In the genomic region with DNA sequence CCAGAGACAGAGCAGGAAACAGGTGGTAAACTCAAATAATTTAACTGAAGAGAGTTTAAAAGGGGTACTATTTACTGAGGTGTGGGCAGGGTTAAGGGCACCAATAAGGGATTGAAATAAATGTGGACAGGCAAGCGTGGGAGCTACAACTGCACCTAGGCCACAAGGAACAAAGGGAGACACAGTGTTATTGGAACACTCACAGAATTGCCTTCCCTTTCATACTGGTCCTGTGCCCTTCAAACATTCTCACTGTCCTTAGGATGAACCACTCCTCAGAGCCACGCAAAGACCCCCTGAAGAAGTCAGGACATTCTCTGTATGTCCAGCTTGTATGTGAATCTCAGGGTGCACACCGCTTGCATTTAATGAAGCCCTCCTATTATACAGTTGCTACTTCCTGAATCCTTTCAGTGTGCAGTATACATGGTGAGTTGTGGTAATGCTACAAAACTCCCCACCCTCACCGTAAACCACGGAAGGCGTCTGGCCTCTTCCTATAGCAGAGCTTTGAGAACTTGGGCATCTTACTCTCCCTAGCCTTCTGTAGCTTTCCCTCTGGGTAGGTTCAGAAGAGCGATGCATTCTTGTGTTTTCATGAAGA, we compare ENCODE assay signal across 8 cellular contexts. TPM values are rescaled to one million over a fixed set of nuclear protein-coding genes. Genes with fewer than 3 reads are reported as not detected.
DNase-seq lines count a peak whose midpoint lies in the region; ATAC-seq, FAIRE-seq and TF ChIP-seq lines count a peak whose summit lies in the region.
"Had no signal": no experiment of that assay in that cellular context is flagged by ENCODE, and none has a peak within 500 bp of the region (broad histone marks: within the 10 kb centered on the region; RNA-seq: fewer than 3 reads in every experiment).

No MANE protein-coding gene starts in this region.

- H3K36me3 Mint-ChIP-seq in activated CD4-positive, alpha-beta memory T cell treated with anti-CD3 and anti-CD28 coated beads, Interleukin-2, amount 10 ng/mL, durations not matched to agents 7 days and 5 days (ENCODE audit: low read depth) = peaks cover 10% of the 10 kb centered on the region

- TF ChIP-seq POLR2A in H54 (IDR thresholded peaks at IDR 0.05; ENCODE audit: low read depth, low read length) = no peak

- POLR2A ChIA-PET in activated CD4-positive, alpha-beta memory T cell treated with anti-CD3 and anti-CD28 coated beads, Interleukin-2, amount 10 ng/mL, durations not matched to agents 7 days and 5 days (lab: Charles Lee) = interaction anchor here (0.7 to 7.2 kb wide), 10 partner anchors 9 to 54 kb away, joined by 3 to 215 read pairs (median 7); partner anchors contain the start of genes CNOT6L and MRPL1

- peak overlapping the region; percentile 73 for H3K4me3 Mint-ChIP-seq in activated CD4-positive, alpha-beta memory T cell treated with anti-CD3 and anti-CD28 coated beads, Interleukin-2, amount 10 ng/mL, durations not matched to agents 7 days and 5 days

- H3K4me1 Mint-ChIP-seq in activated CD4-positive, alpha-beta memory T cell treated with anti-CD3 and anti-CD28 coated beads, Interleukin-2, amount 10 ng/mL, durations not matched to agents 7 days and 5 days = peaks cover 59% of the 10 kb centered on the region

- peak overlapping the region; percentile 100 for H3K27ac Mint-ChIP-seq in activated CD4-positive, alpha-beta memory T cell treated with anti-CD3 and anti-CD28 coated beads, Interleukin-2, amount 10 ng/mL, durations not matched to agents 7 days and 5 days

- H3K4me1 ChIP-seq in mononuclear cell (ENCODE audit: insufficient read depth, low read length) = peaks cover 53% of the 10 kb centered on the region
- H3K4me1 ChIP-seq: SJSA1 had no signal

- DNase-seq in activated CD4-positive, alpha-beta memory T cell treated with anti-CD3 and anti-CD28 coated beads, Interleukin-2, amount 10 ng/mL, durations not matched to agents 7 days and 5 days = peak; percentile 81
- DNase-seq in NCI-H524 (lab: John Stamatoyannopoulos, UW) (no peak), H54 (ENCODE audit: insufficient read length, low spot score) (no peak), NCI-H524 treated with DMSO at 0.1 percent for 48 hours (lab: John Stamatoyannopoulos, UW) (no peak)

- H3K27me3 Mint-ChIP-seq in activated CD4-positive, alpha-beta memory T cell treated with anti-CD3 and anti-CD28 coated beads, Interleukin-2, amount 10 ng/mL, durations not matched to agents 7 days and 5 days = no peaks in the 10 kb centered on the region

- peak overlapping the region; percentile 2 for H3K4me3 ChIP-seq in mononuclear cell (ENCODE audit: low read length)
- H3K4me3 ChIP-seq: SJSA1 had no signal

- CTCF ChIA-PET in activated CD4-positive, alpha-beta memory T cell treated with anti-CD3 and anti-CD28 coated beads, Interleukin-2, amount 10 ng/mL, durations not matched to agents 7 days and 5 days (lab: Charles Lee) = interaction anchor here (1.1 to 3.8 kb wide), 5 partner anchors 9 to 35 kb away, joined by 3 to 41 read pairs (median 12); partner anchors contain the start of genes CNOT6L and MRPL1

- no peaks in the 10 kb centered on the region for H3K27me3 ChIP-seq in mononuclear cell (ENCODE audit: insufficient read depth, low read length)
- H3K27me3 ChIP-seq: SJSA1 had no signal

- H3K9me3 Mint-ChIP-seq in activated CD4-positive, alpha-beta memory T cell treated with anti-CD3 and anti-CD28 coated beads, Interleukin-2, amount 10 ng/mL, durations not matched to agents 7 days and 5 days = no peaks in the 10 kb centered on the region

- peak; percentile 97 for ATAC-seq in GM19467 (IDR thresholded peaks at IDR 0.05; ENCODE audit: unreplicated experiment)
- peak; percentile 93 for ATAC-seq in HG03432 (IDR thresholded peaks at IDR 0.05; ENCODE audit: unreplicated experiment)

- FAIRE-seq in H54 (lab: Jason Lieb, UNC) = no peak

- no peaks in the 10 kb centered on the region for H3K9me3 ChIP-seq in mononuclear cell (ENCODE audit: low read depth, low read length)
- H3K9me3 ChIP-seq: SJSA1 had no signal

RNA-seq across cellular contexts. Expression of gene MRPL1, which starts 9.6 kb away (rescaled TPM):
- 10 to 100 TPM; 19.7 to 25.4 TPM for total RNA-seq in activated CD4-positive, alpha-beta memory T cell treated with anti-CD3 and anti-CD28 coated beads, Interleukin-2, amount 10 ng/mL, durations not matched to agents 7 days and 5 days
- 15.5 TPM for total RNA-seq in mononuclear cell

RNA-seq across cellular contexts. Expression of gene CNOT6L, which starts 33.8 kb away (rescaled TPM):
- total RNA-seq in activated CD4-positive, alpha-beta memory T cell treated with anti-CD3 and anti-CD28 coated beads, Interleukin-2, amount 10 ng/mL, durations not matched to agents 7 days and 5 days = 100 to 1,000 TPM; 119 to 122 TPM
- 207 TPM for total RNA-seq in mononuclear cell
